18 cellular contexts compared by ENCODE assay signal in the genomic region with DNA sequence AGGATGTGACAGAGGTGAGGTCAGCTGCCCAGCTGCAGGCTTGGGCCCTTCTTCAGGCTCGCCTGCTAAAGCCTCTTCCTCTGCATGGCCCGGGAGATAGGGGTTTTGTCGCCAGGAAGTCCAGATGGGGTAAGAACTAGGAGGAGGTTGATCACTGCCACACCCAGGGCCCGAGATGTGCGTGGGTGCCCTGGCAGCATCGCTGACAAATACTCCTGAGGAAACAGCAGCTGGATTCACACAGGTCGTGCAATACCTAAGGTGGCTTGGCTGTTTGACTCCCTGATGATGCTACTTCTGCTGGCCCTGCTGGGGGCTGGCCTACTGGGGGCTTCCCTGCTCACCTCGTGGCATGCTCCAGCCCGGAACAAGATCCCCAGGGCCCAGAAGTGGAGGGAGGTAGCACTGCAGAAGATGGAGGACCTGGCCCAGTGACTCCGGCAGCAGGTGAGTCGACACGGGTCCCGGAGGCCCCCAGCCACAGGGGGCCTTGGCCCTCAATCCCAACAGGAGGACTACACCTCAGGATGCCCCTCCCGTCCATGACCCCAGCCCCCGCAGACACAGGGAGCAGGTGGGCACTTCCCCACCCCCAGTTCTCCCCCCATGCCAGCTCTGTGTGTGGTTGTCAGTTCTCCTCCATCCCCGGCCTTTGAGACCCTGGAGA.
"Had no signal": no experiment of that assay in that cellular context is flagged by ENCODE, and none has a peak within 500 bp of the region (broad histone marks: within the 10 kb centered on the region; RNA-seq: fewer than 3 reads in every experiment).

No MANE protein-coding gene starts in this region.

- H3K27me3 Mint-ChIP-seq: activated naive CD8-positive, alpha-beta T cell treated with anti-CD3 and anti-CD28 coated beads, Interleukin-2, amount 10 ng/mL, durations not matched to agents 7 days and 5 days had no signal

- H3K4me3 ChIP-seq: hepatocyte, left ventricle myocardium inferior had no signal

- H3K9me3 ChIP-seq: left ventricle myocardium inferior had no signal

- H3K27ac ChIP-seq: hepatocyte, left ventricle myocardium inferior had no signal

- H3K4me3 Mint-ChIP-seq: activated naive CD8-positive, alpha-beta T cell treated with anti-CD3 and anti-CD28 coated beads, Interleukin-2, amount 10 ng/mL, durations not matched to agents 7 days and 5 days; neural crest cell; stimulated activated memory B cell treated with anti-CD40 and anti-IgM and Interleukin-4, amounts not matched to agents 10 μg/mL and 1 μg/mL and 100 μg/mL, for 72 hours had no signal

- H3K4me1 Mint-ChIP-seq: activated naive CD8-positive, alpha-beta T cell treated with anti-CD3 and anti-CD28 coated beads, Interleukin-2, amount 10 ng/mL, durations not matched to agents 7 days and 5 days; stimulated activated memory B cell treated with anti-CD40 and anti-IgM and Interleukin-4, amounts not matched to agents 10 μg/mL and 1 μg/mL and 100 μg/mL, for 72 hours had no signal

- H3K27ac Mint-ChIP-seq: activated naive CD8-positive, alpha-beta T cell treated with anti-CD3 and anti-CD28 coated beads, Interleukin-2, amount 10 ng/mL, durations not matched to agents 7 days and 5 days; naive thymus-derived CD4-positive, alpha-beta T cell; stimulated activated memory B cell treated with anti-CD40 and anti-IgM and Interleukin-4, amounts not matched to agents 10 μg/mL and 1 μg/mL and 100 μg/mL, for 72 hours had no signal

- FAIRE-seq: bronchial epithelial cell, frontal cortex, small intestine had no signal

- H3K36me3 Mint-ChIP-seq: activated naive CD8-positive, alpha-beta T cell treated with anti-CD3 and anti-CD28 coated beads, Interleukin-2, amount 10 ng/mL, durations not matched to agents 7 days and 5 days; naive thymus-derived CD4-positive, alpha-beta T cell; stimulated activated memory B cell treated with anti-CD40 and anti-IgM and Interleukin-4, amounts not matched to agents 10 μg/mL and 1 μg/mL and 100 μg/mL, for 72 hours had no signal

- H3K36me3 ChIP-seq: left ventricle myocardium inferior had no signal

- H3K9me3 Mint-ChIP-seq: activated naive CD8-positive, alpha-beta T cell treated with anti-CD3 and anti-CD28 coated beads, Interleukin-2, amount 10 ng/mL, durations not matched to agents 7 days and 5 days; naive thymus-derived CD4-positive, alpha-beta T cell; neural crest cell; stimulated activated memory B cell treated with anti-CD40 and anti-IgM and Interleukin-4, amounts not matched to agents 10 μg/mL and 1 μg/mL and 100 μg/mL, for 72 hours had no signal

- ATAC-seq: naive thymus-derived CD4-positive, alpha-beta T cell; sciatic nerve; stimulated activated memory B cell treated with anti-CD40 and anti-IgM and Interleukin-4, amounts not matched to agents 10 μg/mL and 1 μg/mL and 100 μg/mL, for 72 hours had no signal

- DNase-seq: activated CD4-positive, alpha-beta T cell treated with anti-CD3 and anti-CD28 coated beads for 48 hours; activated naive CD8-positive, alpha-beta T cell treated with anti-CD3 and anti-CD28 coated beads, Interleukin-2, amount 10 ng/mL, durations not matched to agents 7 days and 5 days; activated T-cell treated with anti-CD3 and anti-CD28 coated beads, Interleukin-2, amount 50 U/mL, for 1 hour; amygdala; glutamatergic neuron; left ventricle myocardium inferior; naive thymus-derived CD4-positive, alpha-beta T cell; occipital lobe; small intestine; stimulated activated CD4-positive, alpha-beta T cell treated with anti-CD3 and anti-CD28 coated beads, Interleukin-2, amount 100 ng/mL, for 24 hours; T1000; trophoblast cell had no signal
